Comparison of ENCODE assay signal across 1 cellular context in genomic region chr19:10602330-10603083, GRCh38.
TF ChIP-seq lines count a peak whose summit lies in the region.

No MANE protein-coding gene starts in this region.

TF ChIP-seq in IMR-90, 13 proteins besides CTCF, POLR2A, EP300 and RAD21 (continued from another document):
- TF ChIP-seq USF2 (IDR thresholded peaks at IDR 0.05; ENCODE audit: low read depth, low read length) = no peak
- TF ChIP-seq MXI1 (IDR thresholded peaks at IDR 0.05; ENCODE audit: borderline replicate concordance, low read depth, low read length) = no peak
- TF ChIP-seq MAZ (IDR thresholded peaks at IDR 0.05; ENCODE audit: borderline replicate concordance, low read depth, low read length) = peak; percentile 13; the same call in 1 of the 2 replicates
TF ChIP-seq in IMR-90: peak in this region for 2.
